1 cellular context compared by ENCODE assay signal in genomic region chr2:128379021-128380005, GRCh38.
A peak's percentile ranks its signal among the peaks of the same experiment; 100 is the strongest.
TF ChIP-seq lines count a peak whose summit lies in the region.

No MANE protein-coding gene starts in this region.

TF ChIP-seq in HepG2, 621 proteins besides CTCF, POLR2A, EP300 and RAD21 (continued from another document and continues in another):
- TF ChIP-seq ZNF614 (CRISPR knock-in tag; IDR thresholded peaks at IDR 0.05; ENCODE audit: borderline replicate concordance) (peak; percentile 85; the same call in 1 of the 2 replicates), ZNF773 (CRISPR knock-in tag; IDR thresholded peaks at IDR 0.05; ENCODE audit: borderline replicate concordance) (no peak), ZNF816 (CRISPR knock-in tag; IDR thresholded peaks at IDR 0.05; ENCODE audit: borderline replicate concordance) (no peak), REXO4 (CRISPR knock-in tag; IDR thresholded peaks at IDR 0.05; ENCODE audit: borderline replicate concordance) (no peak), TMF1 (CRISPR knock-in tag; IDR thresholded peaks at IDR 0.05; ENCODE audit: low read depth) (no peak), MED13 (CRISPR knock-in tag; IDR thresholded peaks at IDR 0.05) (no peak), HES4 (CRISPR knock-in tag; IDR thresholded peaks at IDR 0.05; ENCODE audit: borderline replicate concordance) (no peak; the same call in 1 of the 2 replicates), PPARG (CRISPR knock-in tag; conservative IDR thresholded peaks at IDR 0.05) (peak; percentile 39; the same call in 1 of the 2 replicates), MTF2 (CRISPR knock-in tag; IDR thresholded peaks at IDR 0.05; ENCODE audit: borderline replicate concordance) (no peak), GATA4 (IDR thresholded peaks at IDR 0.05; ENCODE audit: borderline replicate concordance, low read depth) (peak; percentile 86; the same call in 1 of the 2 replicates), JARID2 (CRISPR knock-in tag; IDR thresholded peaks at IDR 0.05; ENCODE audit: insufficient replicate concordance) (no peak), ZMAT5 (CRISPR knock-in tag; IDR thresholded peaks at IDR 0.05; ENCODE audit: borderline replicate concordance, low read depth) (no peak), ATF3 (CRISPR knock-in tag; IDR thresholded peaks at IDR 0.05) (no peak), SALL2 (CRISPR knock-in tag; IDR thresholded peaks at IDR 0.05) (no peak), REST (IDR thresholded peaks at IDR 0.05; ENCODE audit: borderline replicate concordance in 1 of 2, low read depth in 1 of 2, low read length in 2 of 2) (no peak), CCAR2 (optimal IDR thresholded peaks at IDR 0.05; ENCODE audit: low read depth, low read length) (no peak), CENPT (CRISPR knock-in tag; IDR thresholded peaks at IDR 0.05; ENCODE audit: low read depth) (no peak), ZNF558 (CRISPR knock-in tag; IDR thresholded peaks at IDR 0.05; ENCODE audit: borderline replicate concordance) (no peak), ZMAT3 (CRISPR knock-in tag; conservative IDR thresholded peaks at IDR 0.05) (no peak), ZNF17 (CRISPR knock-in tag; IDR thresholded peaks at IDR 0.05) (no peak), NCOA1 (CRISPR knock-in tag; IDR thresholded peaks at IDR 0.05) (no peak), ZFP82 (CRISPR knock-in tag; IDR thresholded peaks at IDR 0.05; ENCODE audit: borderline replicate concordance) (no peak), ZNF766 (CRISPR knock-in tag; IDR thresholded peaks at IDR 0.05; ENCODE audit: borderline replicate concordance) (0 out of 2 replicates have a peak, but pooled peaks have one; percentile 27), TOPORS (CRISPR knock-in tag; IDR thresholded peaks at IDR 0.05) (no peak), FOXM1 (CRISPR knock-in tag; IDR thresholded peaks at IDR 0.05) (no peak), ZNF383 (CRISPR knock-in tag; IDR thresholded peaks at IDR 0.05; ENCODE audit: borderline replicate concordance) (no peak), THAP8 (CRISPR knock-in tag; IDR thresholded peaks at IDR 0.05; ENCODE audit: borderline replicate concordance) (no peak), HNRNPK (IDR thresholded peaks at IDR 0.05; ENCODE audit: low read depth, low read length, poor library complexity, severe bottlenecking) (no peak), FUBP1 (CRISPR knock-in tag; IDR thresholded peaks at IDR 0.05; ENCODE audit: borderline replicate concordance) (no peak), RXRA (CRISPR knock-in tag; IDR thresholded peaks at IDR 0.05) (peak; percentile 56; the same call in 1 of the 2 replicates), ZMYM3 (CRISPR knock-in tag; IDR thresholded peaks at IDR 0.05) (no peak; the same call in 1 of the 2 replicates), ZEB1 (IDR thresholded peaks at IDR 0.05; ENCODE audit: insufficient replicate concordance, low read depth) (no peak), SMAD3 (CRISPR knock-in tag; IDR thresholded peaks at IDR 0.05) (no peak), HDAC2 (CRISPR knock-in tag; IDR thresholded peaks at IDR 0.05) (peak; percentile 86), ZNF34 (CRISPR knock-in tag; IDR thresholded peaks at IDR 0.05; ENCODE audit: borderline replicate concordance) (no peak), KDM5A (IDR thresholded peaks at IDR 0.05; ENCODE audit: borderline replicate concordance, low read length) (no peak), ZNF761 (CRISPR knock-in tag; conservative IDR thresholded peaks at IDR 0.05) (peak; percentile 42; the same call in 1 of the 2 replicates), SNAI1 (CRISPR knock-in tag; IDR thresholded peaks at IDR 0.05; ENCODE audit: borderline replicate concordance) (no peak), TARDBP (CRISPR knock-in tag; IDR thresholded peaks at IDR 0.05) (no peak), ZNF264 (CRISPR knock-in tag; IDR thresholded peaks at IDR 0.05) (no peak)
- TF ChIP-seq, protein P1, sequence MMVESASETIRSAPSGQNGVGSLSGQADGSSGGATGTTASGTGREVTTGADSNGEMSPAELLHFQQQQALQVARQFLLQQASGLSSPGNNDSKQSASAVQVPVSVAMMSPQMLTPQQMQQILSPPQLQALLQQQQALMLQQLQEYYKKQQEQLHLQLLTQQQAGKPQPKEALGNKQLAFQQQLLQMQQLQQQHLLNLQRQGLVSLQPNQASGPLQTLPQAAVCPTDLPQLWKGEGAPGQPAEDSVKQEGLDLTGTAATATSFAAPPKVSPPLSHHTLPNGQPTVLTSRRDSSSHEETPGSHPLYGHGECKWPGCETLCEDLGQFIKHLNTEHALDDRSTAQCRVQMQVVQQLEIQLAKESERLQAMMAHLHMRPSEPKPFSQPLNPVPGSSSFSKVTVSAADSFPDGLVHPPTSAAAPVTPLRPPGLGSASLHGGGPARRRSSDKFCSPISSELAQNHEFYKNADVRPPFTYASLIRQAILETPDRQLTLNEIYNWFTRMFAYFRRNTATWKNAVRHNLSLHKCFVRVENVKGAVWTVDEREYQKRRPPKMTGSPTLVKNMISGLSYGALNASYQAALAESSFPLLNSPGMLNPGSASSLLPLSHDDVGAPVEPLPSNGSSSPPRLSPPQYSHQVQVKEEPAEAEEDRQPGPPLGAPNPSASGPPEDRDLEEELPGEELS (CRISPR knock-in tag; IDR thresholded peaks at IDR 0.05) = peak; percentile 99
- TF ChIP-seq, protein P2, sequence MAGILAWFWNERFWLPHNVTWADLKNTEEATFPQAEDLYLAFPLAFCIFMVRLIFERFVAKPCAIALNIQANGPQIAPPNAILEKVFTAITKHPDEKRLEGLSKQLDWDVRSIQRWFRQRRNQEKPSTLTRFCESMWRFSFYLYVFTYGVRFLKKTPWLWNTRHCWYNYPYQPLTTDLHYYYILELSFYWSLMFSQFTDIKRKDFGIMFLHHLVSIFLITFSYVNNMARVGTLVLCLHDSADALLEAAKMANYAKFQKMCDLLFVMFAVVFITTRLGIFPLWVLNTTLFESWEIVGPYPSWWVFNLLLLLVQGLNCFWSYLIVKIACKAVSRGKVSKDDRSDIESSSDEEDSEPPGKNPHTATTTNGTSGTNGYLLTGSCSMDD (CRISPR knock-in tag; IDR thresholded peaks at IDR 0.05) = no peak
- TF ChIP-seq, protein P3, sequence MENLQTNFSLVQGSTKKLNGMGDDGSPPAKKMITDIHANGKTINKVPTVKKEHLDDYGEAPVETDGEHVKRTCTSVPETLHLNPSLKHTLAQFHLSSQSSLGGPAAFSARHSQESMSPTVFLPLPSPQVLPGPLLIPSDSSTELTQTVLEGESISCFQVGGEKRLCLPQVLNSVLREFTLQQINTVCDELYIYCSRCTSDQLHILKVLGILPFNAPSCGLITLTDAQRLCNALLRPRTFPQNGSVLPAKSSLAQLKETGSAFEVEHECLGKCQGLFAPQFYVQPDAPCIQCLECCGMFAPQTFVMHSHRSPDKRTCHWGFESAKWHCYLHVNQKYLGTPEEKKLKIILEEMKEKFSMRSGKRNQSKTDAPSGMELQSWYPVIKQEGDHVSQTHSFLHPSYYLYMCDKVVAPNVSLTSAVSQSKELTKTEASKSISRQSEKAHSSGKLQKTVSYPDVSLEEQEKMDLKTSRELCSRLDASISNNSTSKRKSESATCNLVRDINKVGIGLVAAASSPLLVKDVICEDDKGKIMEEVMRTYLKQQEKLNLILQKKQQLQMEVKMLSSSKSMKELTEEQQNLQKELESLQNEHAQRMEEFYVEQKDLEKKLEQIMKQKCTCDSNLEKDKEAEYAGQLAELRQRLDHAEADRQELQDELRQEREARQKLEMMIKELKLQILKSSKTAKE (CRISPR knock-in tag; IDR thresholded peaks at IDR 0.05; ENCODE audit: borderline replicate concordance) = peak; percentile 85
- TF ChIP-seq, protein P4, sequence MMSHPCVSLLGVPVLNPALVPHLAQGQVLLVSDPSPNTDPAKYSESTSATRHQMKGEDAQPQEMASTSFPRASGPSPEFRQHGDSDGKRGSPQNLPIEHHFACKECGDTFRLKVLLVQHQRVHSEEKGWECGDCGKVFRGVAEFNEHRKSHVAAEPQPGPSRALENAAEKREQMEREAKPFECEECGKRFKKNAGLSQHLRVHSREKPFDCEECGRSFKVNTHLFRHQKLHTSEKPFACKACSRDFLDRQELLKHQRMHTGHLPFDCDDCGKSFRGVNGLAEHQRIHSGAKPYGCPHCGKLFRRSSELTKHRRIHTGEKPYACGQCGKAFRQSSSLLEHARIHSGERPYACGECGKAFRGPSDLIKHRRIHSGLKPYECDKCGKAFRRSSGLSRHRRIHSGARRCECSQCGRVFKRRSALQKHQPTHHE (CRISPR knock-in tag; IDR thresholded peaks at IDR 0.05; ENCODE audit: borderline replicate concordance) = no peak
- TF ChIP-seq, protein P5, sequence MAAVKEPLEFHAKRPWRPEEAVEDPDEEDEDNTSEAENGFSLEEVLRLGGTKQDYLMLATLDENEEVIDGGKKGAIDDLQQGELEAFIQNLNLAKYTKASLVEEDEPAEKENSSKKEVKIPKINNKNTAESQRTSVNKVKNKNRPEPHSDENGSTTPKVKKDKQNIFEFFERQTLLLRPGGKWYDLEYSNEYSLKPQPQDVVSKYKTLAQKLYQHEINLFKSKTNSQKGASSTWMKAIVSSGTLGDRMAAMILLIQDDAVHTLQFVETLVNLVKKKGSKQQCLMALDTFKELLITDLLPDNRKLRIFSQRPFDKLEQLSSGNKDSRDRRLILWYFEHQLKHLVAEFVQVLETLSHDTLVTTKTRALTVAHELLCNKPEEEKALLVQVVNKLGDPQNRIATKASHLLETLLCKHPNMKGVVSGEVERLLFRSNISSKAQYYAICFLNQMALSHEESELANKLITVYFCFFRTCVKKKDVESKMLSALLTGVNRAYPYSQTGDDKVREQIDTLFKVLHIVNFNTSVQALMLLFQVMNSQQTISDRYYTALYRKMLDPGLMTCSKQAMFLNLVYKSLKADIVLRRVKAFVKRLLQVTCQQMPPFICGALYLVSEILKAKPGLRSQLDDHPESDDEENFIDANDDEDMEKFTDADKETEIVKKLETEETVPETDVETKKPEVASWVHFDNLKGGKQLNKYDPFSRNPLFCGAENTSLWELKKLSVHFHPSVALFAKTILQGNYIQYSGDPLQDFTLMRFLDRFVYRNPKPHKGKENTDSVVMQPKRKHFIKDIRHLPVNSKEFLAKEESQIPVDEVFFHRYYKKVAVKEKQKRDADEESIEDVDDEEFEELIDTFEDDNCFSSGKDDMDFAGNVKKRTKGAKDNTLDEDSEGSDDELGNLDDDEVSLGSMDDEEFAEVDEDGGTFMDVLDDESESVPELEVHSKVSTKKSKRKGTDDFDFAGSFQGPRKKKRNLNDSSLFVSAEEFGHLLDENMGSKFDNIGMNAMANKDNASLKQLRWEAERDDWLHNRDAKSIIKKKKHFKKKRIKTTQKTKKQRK (IDR thresholded peaks at IDR 0.05; ENCODE audit: low read length) = no peak
